Comparison of ENCODE assay signal across 23 cellular contexts in the genomic region with DNA sequence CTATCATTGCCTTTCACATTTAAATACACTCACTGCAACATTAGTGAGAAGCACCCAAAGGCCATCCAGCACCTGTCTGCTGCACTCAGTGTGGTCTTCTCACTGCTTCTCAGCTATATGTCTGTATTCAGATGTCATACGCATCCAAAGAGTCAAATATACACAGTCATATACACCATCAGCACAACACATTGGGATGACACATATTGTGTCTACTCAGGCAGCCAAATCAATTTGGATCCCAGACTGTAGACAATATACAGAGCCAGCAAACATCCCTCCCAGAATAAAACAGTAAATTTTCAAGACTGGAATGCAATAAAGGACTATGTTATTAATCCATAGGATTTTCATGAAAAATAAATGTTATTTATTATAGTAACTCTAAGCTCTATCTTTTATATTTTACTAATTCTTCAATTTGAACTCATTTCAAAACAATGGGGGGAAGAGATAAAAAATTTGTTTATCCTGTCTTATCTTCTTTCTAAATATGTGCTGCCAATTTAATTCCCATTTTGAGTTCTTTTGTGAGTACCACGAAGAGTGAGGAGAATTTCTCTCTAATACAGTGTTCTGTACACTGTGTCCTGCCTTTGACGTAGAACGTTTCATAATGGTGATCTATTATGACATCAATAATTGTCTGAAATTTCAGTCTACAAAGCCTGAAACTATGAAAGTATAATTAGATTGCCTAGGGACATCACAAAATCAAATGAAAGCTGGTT.
"Had no signal": no experiment of that assay in that cellular context is flagged by ENCODE, and none has a peak within 500 bp of the region (broad histone marks: within the 10 kb centered on the region; RNA-seq: fewer than 3 reads in every experiment).

No MANE protein-coding gene starts in this region.

- FAIRE-seq: endothelial cell of umbilical vein, frontal cortex, small intestine had no signal

- H3K27ac ChIP-seq: ascending aorta, cardiac muscle cell, suprapubic skin, tibial artery had no signal

- ATAC-seq: activated CD4-positive, alpha-beta T cell treated with anti-CD3 and anti-CD28 coated beads for 36 hours; naive thymus-derived CD4-positive, alpha-beta T cell; sciatic nerve; stimulated activated naive B cell treated with anti-CD40 and anti-IgM and Interleukin-4, amounts not matched to agents 10 μg/mL and 1 μg/mL and 100 μg/mL, for 72 hours had no signal

- H3K36me3 ChIP-seq: ascending aorta, cardiac muscle cell, suprapubic skin, tibial artery had no signal

- H3K9me3 ChIP-seq: ascending aorta, suprapubic skin, tibial artery had no signal

- H3K4me1 ChIP-seq: ascending aorta, suprapubic skin had no signal

- DNase-seq: activated CD4-positive, alpha-beta T cell treated with anti-CD3 and anti-CD28 coated beads for 36 hours; activated CD4-positive, CD25-positive, alpha-beta regulatory T cell; activated effector memory CD4-positive, alpha-beta T cell treated with anti-CD3 and anti-CD28 coated beads, Interleukin-2, amount 50 U/mL, for 16 hours; activated naive CD4-positive, alpha-beta T cell treated with anti-CD3 and anti-CD28 coated beads for 36 hours; activated naive CD8-positive, alpha-beta T cell treated with anti-CD3 and anti-CD28 coated beads for 36 hours; activated T-cell treated with anti-CD3 and anti-CD28 coated beads for 4 hours; glutamatergic neuron; islet precursor cell; midbrain; naive thymus-derived CD4-positive, alpha-beta T cell; nucleus accumbens; small intestine; stimulated activated CD4-positive, alpha-beta T cell treated with anti-CD3 and anti-CD28 coated beads, Interleukin-4, amount 100 ng/mL, for 4 hours; stimulated activated naive B cell treated with anti-CD40 and anti-IgM and Interleukin-4, amounts not matched to agents 10 μg/mL and 1 μg/mL and 100 μg/mL, for 72 hours; tibial artery had no signal

- H3K27me3 ChIP-seq: ascending aorta, cardiac muscle cell, hepatocyte, suprapubic skin, tibial artery had no signal

- H3K4me3 ChIP-seq: ascending aorta, cardiac muscle cell, coronary artery, hepatocyte, suprapubic skin, tibial artery had no signal
